23 cellular contexts compared by ENCODE assay signal in genomic region chr7:36214608-36215016, GRCh38.
DNase-seq lines count a peak whose midpoint lies in the region; TF ChIP-seq lines count a peak whose summit lies in the region.
"Had no signal": no experiment of that assay in that cellular context is flagged by ENCODE, and none has a peak within 500 bp of the region (broad histone marks: within the 10 kb centered on the region; RNA-seq: fewer than 3 reads in every experiment).

No MANE protein-coding gene starts in this region.

- H3F3A ChIP-seq in smooth muscle cell (ENCODE audit: low read depth) = no peaks in the 10 kb centered on the region

- H3K27me3 Mint-ChIP-seq in activated T-helper 1 cell treated with anti-CD3 and anti-CD28 coated beads, Interleukin-12 subunit alpha, Interleukin-12 subunit beta, Interleukin-2, Interleukin-4 antibody, amounts not matched to agents 30 ng/mL and 10 ng/mL and 1 ng/mL, durations not matched to agents 14 hours and 24 hours and 36 hours (ENCODE audit: insufficient read depth) = peaks cover 2% of the 10 kb centered on the region
- H3K27me3 Mint-ChIP-seq: activated CD4-positive, alpha-beta memory T cell treated with anti-CD3 and anti-CD28 coated beads for 36 hours; progenitor cell of endocrine pancreas had no signal

- H3K9me3 Mint-ChIP-seq in activated T-helper 1 cell treated with anti-CD3 and anti-CD28 coated beads, Interleukin-12 subunit alpha, Interleukin-12 subunit beta, Interleukin-2, Interleukin-4 antibody, amounts not matched to agents 30 ng/mL and 10 ng/mL and 1 ng/mL, durations not matched to agents 14 hours and 24 hours and 36 hours = no peaks in the 10 kb centered on the region
- H3K9me3 Mint-ChIP-seq: activated CD4-positive, alpha-beta memory T cell treated with anti-CD3 and anti-CD28 coated beads for 36 hours; CD8-positive, alpha-beta T cell; natural killer cell treated with Interleukin-12 subunit alpha and Interleukin-12 subunit beta and Interleukin-15 and Interleukin-18, amount 100 ng/mL, for 72 hours had no signal

- H3K27ac ChIP-seq in mesodermal cell (ENCODE audit: low read depth, low read length, severe bottlenecking) (peak overlapping the region; percentile 71), smooth muscle cell (ENCODE audit: low read depth) (no peak overlapping the region), right atrium auricular region (no peak overlapping the region)
- H3K27ac ChIP-seq: thoracic aorta, VCaP had no signal

- H4K20me1 ChIP-seq in smooth muscle cell (ENCODE audit: low read depth) = no peaks in the 10 kb centered on the region

- POLR2A ChIA-PET in HEK293T (lab: Yijun Ruan, JAX) = no interaction called here

- intact Hi-C loops in activated T-helper 1 cell treated with anti-CD3 and anti-CD28 coated beads, Interleukin-12 subunit alpha, Interleukin-12 subunit beta, Interleukin-2, Interleukin-4 antibody, amounts not matched to agents 30 ng/mL and 10 ng/mL and 1 ng/mL, durations not matched to agents 14 hours and 24 hours and 36 hours (cut with micrococcal nuclease) = no loop called here

- no peaks in the 10 kb centered on the region for H3K4me1 Mint-ChIP-seq in activated T-helper 1 cell treated with anti-CD3 and anti-CD28 coated beads, Interleukin-12 subunit alpha, Interleukin-12 subunit beta, Interleukin-2, Interleukin-4 antibody, amounts not matched to agents 30 ng/mL and 10 ng/mL and 1 ng/mL, durations not matched to agents 14 hours and 24 hours and 36 hours (ENCODE audit: low read depth)

- H3K9me3 ChIP-seq in mesodermal cell (ENCODE audit: control insufficient read depth, low read length) = no peaks in the 10 kb centered on the region
- H3K9me3 ChIP-seq in smooth muscle cell (replicated peaks; ENCODE audit: low read depth) = no peaks in the 10 kb centered on the region
- no peaks in the 10 kb centered on the region for H3K9me3 ChIP-seq in right atrium auricular region
- H3K9me3 ChIP-seq: thoracic aorta had no signal

- no peak overlapping the region for H3K4me3 ChIP-seq in mesodermal cell (ENCODE audit: extremely low read depth, insufficient read depth, low read length, poor library complexity, severe bottlenecking)
- no peak overlapping the region for H3K4me3 ChIP-seq in smooth muscle cell
- H3K4me3 ChIP-seq in right atrium auricular region = no peak overlapping the region
- H3K4me3 ChIP-seq: thoracic aorta had no signal

- peak overlapping the region; percentile 33 for H3K4me2 ChIP-seq in smooth muscle cell

- no peak overlapping the region for H3K9ac ChIP-seq in smooth muscle cell (ENCODE audit: low read depth)

- H3K4me3 Mint-ChIP-seq in activated T-helper 1 cell treated with anti-CD3 and anti-CD28 coated beads, Interleukin-12 subunit alpha, Interleukin-12 subunit beta, Interleukin-2, Interleukin-4 antibody, amounts not matched to agents 30 ng/mL and 10 ng/mL and 1 ng/mL, durations not matched to agents 14 hours and 24 hours and 36 hours = no peak overlapping the region
- H3K4me3 Mint-ChIP-seq: activated CD4-positive, alpha-beta memory T cell treated with anti-CD3 and anti-CD28 coated beads for 36 hours; CD8-positive, alpha-beta T cell; natural killer cell treated with Interleukin-12 subunit alpha and Interleukin-12 subunit beta and Interleukin-15 and Interleukin-18, amount 100 ng/mL, for 72 hours had no signal

- TF ChIP-seq CTCF in smooth muscle cell (IDR thresholded peaks at IDR 0.05; ENCODE audit: borderline replicate concordance, insufficient read depth, poor library complexity, severe bottlenecking) (no peak), right atrium auricular region (IDR thresholded peaks at IDR 0.05) (no peak)

- H3K36me3 ChIP-seq in mesodermal cell (ENCODE audit: control insufficient read depth, insufficient read depth, low read length) (no peaks in the 10 kb centered on the region), smooth muscle cell (ENCODE audit: low read depth) (no peaks in the 10 kb centered on the region), right atrium auricular region (no peaks in the 10 kb centered on the region)
- H3K36me3 ChIP-seq: thoracic aorta had no signal

- H3K27me3 ChIP-seq in smooth muscle cell (ENCODE audit: low read depth) (no peaks in the 10 kb centered on the region), right atrium auricular region (no peaks in the 10 kb centered on the region)

- CTCF ChIA-PET in HEK293T (lab: Yijun Ruan, JAX) = interaction anchor here (0.7 kb wide), 1 partner anchor 290 kb away, joined by 3 read pairs; no protein-coding TSS in a partner anchor

- WGBS in mesodermal cell (ENCODE audit: insufficient coverage in 2 of 2), 2 experiments = 54% methylated on average over 5 to 9 of the region's 9 CpGs
- 39% methylated on average over 9 of the region's 9 CpGs for WGBS in smooth muscle cell (ENCODE audit: low lambda C conversion rate)

- peak overlapping the region; percentile 55 for H2AFZ ChIP-seq in smooth muscle cell (ENCODE audit: low read depth)

- no peaks in the 10 kb centered on the region for H3K36me3 Mint-ChIP-seq in activated T-helper 1 cell treated with anti-CD3 and anti-CD28 coated beads, Interleukin-12 subunit alpha, Interleukin-12 subunit beta, Interleukin-2, Interleukin-4 antibody, amounts not matched to agents 30 ng/mL and 10 ng/mL and 1 ng/mL, durations not matched to agents 14 hours and 24 hours and 36 hours (ENCODE audit: low read depth)
- H3K36me3 Mint-ChIP-seq: activated CD4-positive, alpha-beta memory T cell treated with anti-CD3 and anti-CD28 coated beads for 36 hours; CD8-positive, alpha-beta T cell; natural killer cell treated with Interleukin-12 subunit alpha and Interleukin-12 subunit beta and Interleukin-15 and Interleukin-18, amount 100 ng/mL, for 72 hours had no signal

- H3K27ac Mint-ChIP-seq in activated T-helper 1 cell treated with anti-CD3 and anti-CD28 coated beads, Interleukin-12 subunit alpha, Interleukin-12 subunit beta, Interleukin-2, Interleukin-4 antibody, amounts not matched to agents 30 ng/mL and 10 ng/mL and 1 ng/mL, durations not matched to agents 14 hours and 24 hours and 36 hours = no peak overlapping the region
- H3K27ac Mint-ChIP-seq: activated CD4-positive, alpha-beta memory T cell treated with anti-CD3 and anti-CD28 coated beads for 36 hours; CD8-positive, alpha-beta T cell; natural killer cell treated with Interleukin-12 subunit alpha and Interleukin-12 subunit beta and Interleukin-15 and Interleukin-18, amount 100 ng/mL, for 72 hours; progenitor cell of endocrine pancreas had no signal

- DNase-seq in HEK293T (ENCODE audit: extremely low spot score) (peak; percentile 32), brain pericyte (ENCODE audit: low read depth, low spot score) (peak; percentile 33), smooth muscle cell (lab: John Stamatoyannopoulos, UW; ENCODE audit: unreplicated experiment) (no peak), NCI-H524 (lab: John Stamatoyannopoulos, UW) (no peak), NCI-H1048 (lab: John Stamatoyannopoulos, UW) (no peak), right atrium auricular region (ENCODE audit: low spot score) (no peak)
- no peak for DNase-seq in activated T-helper 1 cell treated with anti-CD3 and anti-CD28 coated beads, Interleukin-12 subunit alpha, Interleukin-12 subunit beta, Interleukin-2, Interleukin-4 antibody, amounts not matched to agents 30 ng/mL and 10 ng/mL and 1 ng/mL, durations not matched to agents 14 hours and 24 hours and 36 hours (ENCODE audit: low spot score)
- DNase-seq: activated CD4-positive, alpha-beta memory T cell treated with anti-CD3 and anti-CD28 coated beads for 36 hours; activated naive CD4-positive, alpha-beta T cell; activated T-cell treated with anti-CD3 and anti-CD28 coated beads for 4 hours; amygdala; CD8-positive, alpha-beta T cell; foreskin melanocyte; mesenchymal stem cell; NCI-H1092 treated with DMSO at 0.1 percent for 48 hours; NCI-H526 treated with DMSO at 0.1 percent for 48 hours; SHP77; stimulated activated CD4-positive, alpha-beta T cell treated with anti-CD3 and anti-CD28 coated beads, Interleukin-12 subunit alpha, Interleukin-12 subunit beta, amount 100 ng/mL, for 4 hours had no signal

- H3K4me1 ChIP-seq in mesodermal cell (ENCODE audit: control insufficient read depth, insufficient read depth, low read length, poor library complexity, severe bottlenecking) = peaks cover 24% of the 10 kb centered on the region
- H3K4me1 ChIP-seq in smooth muscle cell (ENCODE audit: low read depth) = peaks cover 3% of the 10 kb centered on the region
- H3K4me1 ChIP-seq in right atrium auricular region = peaks cover 0 to 12% of the 10 kb centered on the region in 2 donors

- no peaks in the 10 kb centered on the region for H3K79me2 ChIP-seq in smooth muscle cell (ENCODE audit: low read depth)

TF ChIP-seq in HEK293T, 16 proteins besides CTCF, POLR2A, EP300 and RAD21:
- TF ChIP-seq LEF1 (IDR thresholded peaks at IDR 0.05; ENCODE audit: borderline replicate concordance) (no peak), L3MBTL2 (conservative IDR thresholded peaks at IDR 0.05) (no peak), SUZ12 (IDR thresholded peaks at IDR 0.05) (no peak), FOXA1 (IDR thresholded peaks at IDR 0.05) (no peak), CTBP1 (IDR thresholded peaks at IDR 0.05; ENCODE audit: borderline replicate concordance) (no peak), BHLHE40 (IDR thresholded peaks at IDR 0.05; ENCODE audit: borderline replicate concordance) (no peak), ARNT (IDR thresholded peaks at IDR 0.05) (no peak), FOXM1 (IDR thresholded peaks at IDR 0.05; ENCODE audit: borderline replicate concordance) (no peak), NFRKB (IDR thresholded peaks at IDR 0.05) (no peak), FOXK2 (IDR thresholded peaks at IDR 0.05) (no peak), SP1 (IDR thresholded peaks at IDR 0.05) (no peak), ZNF384 (IDR thresholded peaks at IDR 0.05) (no peak)

Comparison
In these comparisons a context has a peak if more than half of its experiments do, and no peak if none do; other contexts are left out.
1. DNase-seq: peak in HEK293T (single experiment) and brain pericyte (single experiment); none in smooth muscle cell (single experiment), NCI-H524 (0 of 2), NCI-H1048 (single experiment), right atrium auricular region (single experiment) and activated T-helper 1 cell treated with anti-CD3 and anti-CD28 coated beads, Interleukin-12 subunit alpha, Interleukin-12 subunit beta, Interleukin-2, Interleukin-4 antibody, amounts not matched to agents 30 ng/mL and 10 ng/mL and 1 ng/mL, durations not matched to agents 14 hours and 24 hours and 36 hours (single experiment).